In genomic region chr3:12506201-12506600, GRCh38 we compare ENCODE assay signal across 31 cellular contexts. TPM values are rescaled to one million over a fixed set of nuclear protein-coding genes. Genes with fewer than 3 reads are reported as not detected.
"Had no signal": no experiment of that assay in that cellular context is flagged by ENCODE, and none has a peak within 500 bp of the region (broad histone marks: within the 10 kb centered on the region; RNA-seq: fewer than 3 reads in every experiment).

No MANE protein-coding gene starts in this region.

- H3K9me3 ChIP-seq: ovary, psoas muscle, right lobe of liver, spleen, suprapubic skin, testis, tibial nerve, upper lobe of left lung, vagina had no signal

- H3K4me1 ChIP-seq: parathyroid adenoma, right lobe of liver, spleen, testis, upper lobe of left lung had no signal

- H3K27me3 Mint-ChIP-seq: naive thymus-derived CD8-positive, alpha-beta T cell; natural killer cell treated with Interleukin-12 subunit alpha and Interleukin-12 subunit beta and Interleukin-15 and Interleukin-18, amount 100 ng/mL, for 72 hours; progenitor cell of endocrine pancreas; stimulated activated memory B cell treated with anti-CD40 and anti-IgM and Interleukin-4, amounts not matched to agents 10 μg/mL and 1 μg/mL and 100 μg/mL, for 72 hours; stimulated activated naive CD8-positive, alpha-beta T cell treated with anti-CD3 and anti-CD28 coated beads, Interleukin-15, amount 100 ng/mL, for 72 hours had no signal

- H3K27me3 ChIP-seq: neural progenitor cell, ovary, right lobe of liver, spleen, suprapubic skin, testis, tibial nerve, upper lobe of left lung, vagina had no signal

- H3K4me2 ChIP-seq: neural progenitor cell, smooth muscle cell had no signal

- H3K27ac ChIP-seq: neural progenitor cell, ovary, parathyroid adenoma, psoas muscle, right lobe of liver, skin epidermis, spleen, suprapubic skin, testis, tibial nerve, upper lobe of left lung had no signal

- H3K4me3 Mint-ChIP-seq: naive thymus-derived CD8-positive, alpha-beta T cell; natural killer cell treated with Interleukin-12 subunit alpha and Interleukin-12 subunit beta and Interleukin-15 and Interleukin-18, amount 100 ng/mL, for 72 hours; neural progenitor cell; stimulated activated memory B cell treated with anti-CD40 and anti-IgM and Interleukin-4, amounts not matched to agents 10 μg/mL and 1 μg/mL and 100 μg/mL, for 72 hours; stimulated activated naive CD8-positive, alpha-beta T cell treated with anti-CD3 and anti-CD28 coated beads, Interleukin-15, amount 100 ng/mL, for 72 hours had no signal

- H2AFZ ChIP-seq: neural progenitor cell, parathyroid adenoma had no signal

- H3K9me3 Mint-ChIP-seq: naive thymus-derived CD8-positive, alpha-beta T cell; natural killer cell treated with Interleukin-12 subunit alpha and Interleukin-12 subunit beta and Interleukin-15 and Interleukin-18, amount 100 ng/mL, for 72 hours; neural progenitor cell; stimulated activated memory B cell treated with anti-CD40 and anti-IgM and Interleukin-4, amounts not matched to agents 10 μg/mL and 1 μg/mL and 100 μg/mL, for 72 hours; stimulated activated naive CD8-positive, alpha-beta T cell treated with anti-CD3 and anti-CD28 coated beads, Interleukin-15, amount 100 ng/mL, for 72 hours had no signal

- H3K36me3 ChIP-seq: ovary had no signal

- H3K4me1 Mint-ChIP-seq: stimulated activated naive CD8-positive, alpha-beta T cell treated with anti-CD3 and anti-CD28 coated beads, Interleukin-15, amount 100 ng/mL, for 72 hours had no signal

- DNase-seq: naive thymus-derived CD8-positive, alpha-beta T cell; occipital lobe; ovary; posterior cingulate gyrus; psoas muscle; right cardiac atrium; right lobe of liver; spleen; stimulated activated CD4-positive, alpha-beta T cell treated with anti-CD3 and anti-CD28 coated beads, Interleukin-12 subunit alpha, Interleukin-12 subunit beta, amount 100 ng/mL, for 4 hours; stimulated activated CD4-positive, alpha-beta T cell treated with anti-CD3 and anti-CD28 coated beads, Interleukin-1b, Interleukin-23, amount 100 ng/mL, for 48 hours; stimulated activated CD4-positive, alpha-beta T cell treated with anti-CD3 and anti-CD28 coated beads, Interleukin-4, amount 100 ng/mL, for 1 hour; stimulated activated CD4-positive, alpha-beta T cell treated with anti-CD3 and anti-CD28 coated beads, Interleukin-4, amount 100 ng/mL, for 4 hours; stimulated activated CD8-positive, alpha-beta memory T cell treated with anti-CD3 and anti-CD28 coated beads, Interleukin-4, amount 100 ng/mL, for 48 hours; stimulated activated naive CD4-positive, alpha-beta T cell; stimulated activated naive CD8-positive, alpha-beta T cell treated with anti-CD3 and anti-CD28 coated beads, Interleukin-15, amount 100 ng/mL, for 72 hours; stimulated activated naive CD8-positive, alpha-beta T cell treated with anti-CD3 and anti-CD28 coated beads, Interleukin-15, Interleukin-2, amounts not matched to agents 100 U/mL and 50 U/mL, for 24 hours; substantia nigra; testis; trophoblast cell; upper lobe of left lung had no signal

- H3K4me3 ChIP-seq: neural progenitor cell, ovary, psoas muscle, right lobe of liver, skin epidermis, smooth muscle cell, spleen, suprapubic skin, testis, tibial nerve, upper lobe of left lung, vagina had no signal

- H3K9ac ChIP-seq: neural progenitor cell, parathyroid adenoma had no signal

- H3K27ac Mint-ChIP-seq: natural killer cell treated with Interleukin-12 subunit alpha and Interleukin-12 subunit beta and Interleukin-15 and Interleukin-18, amount 100 ng/mL, for 72 hours; neural progenitor cell; progenitor cell of endocrine pancreas; stimulated activated memory B cell treated with anti-CD40 and anti-IgM and Interleukin-4, amounts not matched to agents 10 μg/mL and 1 μg/mL and 100 μg/mL, for 72 hours had no signal

RNA-seq across cellular contexts. Expression of gene MKRN2OS, which starts 39.1 kb away (rescaled TPM):
- total RNA-seq: naive thymus-derived CD8-positive, alpha-beta T cell; natural killer cell treated with Interleukin-12 subunit alpha and Interleukin-12 subunit beta and Interleukin-15 and Interleukin-18, amount 100 ng/mL, for 72 hours; occipital lobe; osteoblast; right cardiac atrium; smooth muscle cell; spleen; testis; tibial nerve; vagina had no signal
- polyA plus RNA-seq: naive thymus-derived CD8-positive, alpha-beta T cell; ovary; smooth muscle cell; spleen had no signal
